Comparison of ENCODE assay signal across 18 cellular contexts in genomic region chr19:39818626-39819097, GRCh38. TPM values are rescaled to one million over a fixed set of nuclear protein-coding genes. Genes with fewer than 3 reads are reported as not detected.
DNase-seq lines count a peak whose midpoint lies in the region; ATAC-seq and TF ChIP-seq lines count a peak whose summit lies in the region.
"Had no signal": no experiment of that assay in that cellular context is flagged by ENCODE, and none has a peak within 500 bp of the region (broad histone marks: within the 10 kb centered on the region; RNA-seq: fewer than 3 reads in every experiment).

No MANE protein-coding gene starts in this region.

- H3K9me3 ChIP-seq in SJCRH30 (replicated peaks): no peaks in the 10 kb centered on the region
- H3K9me3 ChIP-seq: Caco-2, esophagus muscularis mucosa had no signal

- H3K27me3 Mint-ChIP-seq in nephron progenitor cell (ENCODE audit: low read depth, poor library complexity): peaks cover 4% of the 10 kb centered on the region

- peaks cover 7% of the 10 kb centered on the region for H3K36me3 Mint-ChIP-seq in nephron progenitor cell (ENCODE audit: low read depth)

- no peaks in the 10 kb centered on the region for H3K27me3 ChIP-seq in SJCRH30
- H3K27me3 ChIP-seq: esophagus muscularis mucosa had no signal

- peak overlapping the region; percentile 7 for H3K4me3 Mint-ChIP-seq in nephron progenitor cell
- H3K4me3 Mint-ChIP-seq: activated naive CD4-positive, alpha-beta T cell treated with anti-CD3 and anti-CD28 coated beads for 36 hours had no signal

- peak; percentile 83 for DNase-seq in GM20000 (ENCODE audit: low spot score)
- no peak for DNase-seq in nephron progenitor cell
- DNase-seq in D341Med (ENCODE audit: low spot score): no peak
- DNase-seq in SJCRH30: no peak
- DNase-seq: activated CD4-positive, alpha-beta T cell treated with anti-CD3 and anti-CD28 coated beads, Interleukin-2, amount 50 U/mL, for 1 hour; activated naive CD4-positive, alpha-beta T cell treated with anti-CD3 and anti-CD28 coated beads for 36 hours; Caco-2; mesenchymal stem cell; NCI-H1436 treated with DMSO at 0.1 percent for 48 hours; posterior cingulate gyrus; stimulated activated CD4-positive, alpha-beta T cell treated with anti-CD3 and anti-CD28 coated beads, Interleukin-2, amount 100 ng/mL, for 48 hours had no signal

- ATAC-seq in GM18520 (IDR thresholded peaks at IDR 0.05; ENCODE audit: unreplicated experiment): peak; percentile 75
- ATAC-seq in HG03196 (IDR thresholded peaks at IDR 0.05; ENCODE audit: unreplicated experiment): peak; percentile 50
- no peak for ATAC-seq in GM19463 (IDR thresholded peaks at IDR 0.05; ENCODE audit: unreplicated experiment)
- ATAC-seq in HG03039 (IDR thresholded peaks at IDR 0.05; ENCODE audit: unreplicated experiment): no peak

- TF ChIP-seq CTCF in GM20000 (IDR thresholded peaks at IDR 0.05; ENCODE audit: extremely low read depth, missing control alignments) (no peak), nephron progenitor cell (IDR thresholded peaks at IDR 0.05) (no peak)

- no peak overlapping the region for H3K4me3 ChIP-seq in SJCRH30
- H3K4me3 ChIP-seq: esophagus muscularis mucosa had no signal

- H3K36me3 ChIP-seq in SJCRH30: no peaks in the 10 kb centered on the region

- peak overlapping the region; percentile 94 for H3K27ac Mint-ChIP-seq in nephron progenitor cell
- H3K27ac Mint-ChIP-seq: activated naive CD4-positive, alpha-beta T cell treated with anti-CD3 and anti-CD28 coated beads for 36 hours had no signal

- H3K9me3 Mint-ChIP-seq in nephron progenitor cell: no peaks in the 10 kb centered on the region
- H3K9me3 Mint-ChIP-seq: activated naive CD4-positive, alpha-beta T cell treated with anti-CD3 and anti-CD28 coated beads for 36 hours had no signal

- H3K4me1 Mint-ChIP-seq in nephron progenitor cell: peaks cover 45% of the 10 kb centered on the region

- H3K27ac ChIP-seq in SJCRH30: no peak overlapping the region
- H3K27ac ChIP-seq: esophagus muscularis mucosa had no signal

- H3K4me1 ChIP-seq in SJCRH30: peaks cover 5% of the 10 kb centered on the region
- H3K4me1 ChIP-seq: Caco-2 had no signal

RNA-seq across cellular contexts. Expression of gene DYRK1B, which starts 15.3 kb away (rescaled TPM):
- 14.4 and 15.2 TPM in 2 replicates for total RNA-seq in SJCRH30 (2014; rRNA removed; shearing (Covaris generic))

RNA-seq across cellular contexts. Expression of gene FBL, which starts 27.5 kb away (rescaled TPM):
- 569 and 597 TPM in 2 replicates for total RNA-seq in SJCRH30 (2014; rRNA removed; shearing (Covaris generic))

RNA-seq across cellular contexts. Expression of gene LEUTX, which starts 40.0 kb away (rescaled TPM):
- total RNA-seq in SJCRH30 (2014; rRNA removed; shearing (Covaris generic)): not detected in 2 replicates
- total RNA-seq: activated naive CD4-positive, alpha-beta T cell treated with anti-CD3 and anti-CD28 coated beads for 36 hours; Caco-2; esophagus muscularis mucosa; H4; HT1080 had no signal

Comparison
In these comparisons a context has a peak if more than half of its experiments do, and no peak if none do; other contexts are left out.
1. ATAC-seq: peak in GM18520 (single experiment) and HG03196 (single experiment); none in GM19463 (single experiment) and HG03039 (single experiment).